23 cellular contexts compared by ENCODE assay signal in the genomic region with DNA sequence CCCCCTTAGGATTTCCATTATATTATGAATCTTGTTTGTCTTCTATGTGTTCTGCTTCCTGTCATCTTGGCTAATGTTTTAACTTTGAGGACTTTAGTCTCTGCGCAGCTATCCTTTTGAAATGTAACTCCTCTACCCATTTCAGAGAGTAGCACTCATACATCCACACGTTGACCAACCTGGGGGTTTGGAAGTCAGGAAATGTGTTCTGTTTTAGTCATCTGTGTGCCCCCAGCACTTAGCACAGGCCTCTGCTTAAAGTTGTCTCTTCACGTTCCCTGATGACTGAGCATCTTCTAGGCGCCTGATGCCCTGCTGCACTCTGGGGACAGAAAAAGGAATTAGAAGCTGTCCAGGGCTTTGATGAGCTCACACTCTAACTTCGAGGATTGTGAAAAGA.
"Had no signal": no experiment of that assay in that cellular context is flagged by ENCODE, and none has a peak within 500 bp of the region (broad histone marks: within the 10 kb centered on the region; RNA-seq: fewer than 3 reads in every experiment).

No MANE protein-coding gene starts in this region.

- H3K4me3 ChIP-seq: coronary artery, hepatocyte, left lung, lower lobe of right lung, psoas muscle, sigmoid colon, skin epidermis, testis, tibial nerve, upper lobe of right lung, vagina had no signal

- H2AFZ ChIP-seq: hepatocyte had no signal

- H3K27me3 ChIP-seq: hepatocyte, left lung, neutrophil, sigmoid colon, testis, tibial nerve, upper lobe of right lung, vagina had no signal

- H3K79me2 ChIP-seq: hepatocyte had no signal

- H3K27ac ChIP-seq: coronary artery, hepatocyte, left lung, lower lobe of right lung, neutrophil, psoas muscle, sigmoid colon, skin epidermis, testis, tibial nerve, upper lobe of right lung, vagina had no signal

- H3K4me2 ChIP-seq: hepatocyte had no signal

- H3K4me1 ChIP-seq: left lung, lower lobe of right lung, testis, upper lobe of right lung had no signal

- H3K36me3 ChIP-seq: left lung, lower lobe of right lung, neutrophil, sigmoid colon, tibial nerve, upper lobe of right lung, vagina had no signal

- ATAC-seq: left lung; lower lobe of right lung; psoas muscle; stimulated activated naive B cell treated with anti-CD40 and anti-IgM and Interleukin-4, amounts not matched to agents 10 μg/mL and 1 μg/mL and 100 μg/mL, for 72 hours; stimulated activated naive CD8-positive, alpha-beta T cell treated with anti-CD3 and anti-CD28 coated beads, Interleukin-15, amount 100 ng/mL, for 72 hours; upper lobe of right lung had no signal

- DNase-seq: effector CD4-positive, alpha-beta T cell; endodermal cell; foreskin melanocyte; head of caudate nucleus; islet precursor cell; left lung; lower lobe of right lung; naive B cell; psoas muscle; retina; sigmoid colon; stimulated activated CD4-positive, alpha-beta T cell treated with anti-CD3 and anti-CD28 coated beads, Interleukin-2, amount 100 ng/mL, for 24 hours; stimulated activated CD4-positive, alpha-beta T cell treated with anti-CD3 and anti-CD28 coated beads, Interleukin-4, amount 100 ng/mL, for 4 hours; stimulated activated naive B cell treated with anti-CD40 and anti-IgM and Interleukin-4, amounts not matched to agents 10 μg/mL and 1 μg/mL and 100 μg/mL, for 72 hours; stimulated activated naive CD8-positive, alpha-beta T cell treated with anti-CD3 and anti-CD28 coated beads, Interleukin-15, amount 100 ng/mL, for 72 hours; testis; upper lobe of right lung had no signal

- H3K9me3 ChIP-seq: lower lobe of right lung, neutrophil, psoas muscle, testis, upper lobe of right lung, vagina had no signal
